Comparison of ENCODE assay signal across 11 cellular contexts in genomic region chr12:74646831-74647230, GRCh38.
DNase-seq lines count a peak whose midpoint lies in the region; ATAC-seq, FAIRE-seq and TF ChIP-seq lines count a peak whose summit lies in the region.
"Had no signal": no experiment of that assay in that cellular context is flagged by ENCODE, and none has a peak within 500 bp of the region (broad histone marks: within the 10 kb centered on the region; RNA-seq: fewer than 3 reads in every experiment).

No MANE protein-coding gene starts in this region.

- no peak overlapping the region for H3K23ac ChIP-seq in IMR-90 (ENCODE audit: low read depth, low read length)

- H3K4ac ChIP-seq in IMR-90 (ENCODE audit: low read depth, low read length): no peak overlapping the region

- H3K27me3 Mint-ChIP-seq in activated T-cell treated with anti-CD3 and anti-CD28 coated beads, Interleukin-2, amount 50 U/mL, for 4 hours (ENCODE audit: low read depth): peaks cover 2% of the 10 kb centered on the region

- H3K14ac ChIP-seq in IMR-90 (replicated peaks; ENCODE audit: low read depth, low read length): no peak overlapping the region

- H3K4me2 ChIP-seq in IMR-90 (ENCODE audit: low read depth, low read length): no peak overlapping the region
- H3K4me2 ChIP-seq in PC-3 (ENCODE audit: low read length): no peak overlapping the region

- H3K79me2 ChIP-seq in PC-3 (ENCODE audit: low read length): no peaks in the 10 kb centered on the region

- no peaks in the 10 kb centered on the region for H3K36me3 Mint-ChIP-seq in activated T-cell treated with anti-CD3 and anti-CD28 coated beads, Interleukin-2, amount 50 U/mL, for 4 hours (ENCODE audit: insufficient read depth)

- H3K56ac ChIP-seq in IMR-90 (ENCODE audit: extremely low read depth, insufficient read depth, low read length): no peak overlapping the region

- H2BK20ac ChIP-seq in IMR-90 (ENCODE audit: low read depth, low read length): no peak overlapping the region

- H3K9ac ChIP-seq in IMR-90 (ENCODE audit: low read depth, low read length) (no peak overlapping the region), PC-3 (ENCODE audit: low read length) (no peak overlapping the region)

- TF ChIP-seq POLR2A in IMR-90 (IDR thresholded peaks at IDR 0.05; ENCODE audit: low read depth, low read length): no peak

- H3K4me3 ChIP-seq in IMR-90 (ENCODE audit: insufficient read depth, low read depth, low read length) (no peak overlapping the region), PC-3 (ENCODE audit: low read length) (no peak overlapping the region)
- H3K4me3 ChIP-seq: gastrocnemius medialis had no signal

- H4K5ac ChIP-seq in IMR-90 (ENCODE audit: low read depth, low read length): no peak overlapping the region

- H3K79me1 ChIP-seq in IMR-90 (ENCODE audit: low read depth in 1 of 2, low read length in 2 of 2): no peaks in the 10 kb centered on the region

- CTCF ChIA-PET in IMR-90 (lab: Yijun Ruan, JAX): interaction anchor here (0.5 kb wide), 1 partner anchor 770 kb away, joined by 3 read pairs; no protein-coding TSS in a partner anchor
- CTCF ChIA-PET in PC-3 (lab: Charles Lee): interaction anchor here (1.0 to 1.6 kb wide), 3 partner anchors 109 to 275 kb away, joined by 3 to 5 read pairs (median 3); no protein-coding TSS in a partner anchor

- H3K27ac ChIP-seq in C4-2B: no peak overlapping the region
- H3K27ac ChIP-seq in IMR-90 (ENCODE audit: insufficient read depth, low read length): no peak overlapping the region
- no peak overlapping the region for H3K27ac ChIP-seq in PC-3 (ENCODE audit: low read length)
- H3K27ac ChIP-seq: gastrocnemius medialis had no signal

- POLR2A ChIA-PET in IMR-90 (lab: Charles Lee; ENCODE audit: unreplicated experiment): no interaction called here
- POLR2A ChIA-PET in PC-3 (lab: Charles Lee; ENCODE audit: unreplicated experiment): interaction anchor here (0.6 to 0.7 kb wide), 3 partner anchors 107 to 543 kb away, joined by 3 to 5 read pairs (median 3); no protein-coding TSS in a partner anchor

- ATAC-seq in IMR-90 (ENCODE audit: low read depth) (no peak), PC-3 (peak; percentile 70), HG03280 (IDR thresholded peaks at IDR 0.05; ENCODE audit: unreplicated experiment) (no peak), HG03196 (IDR thresholded peaks at IDR 0.05; ENCODE audit: unreplicated experiment) (no peak)
- ATAC-seq in activated T-cell treated with anti-CD3 and anti-CD28 coated beads, Interleukin-2, amount 50 U/mL, for 4 hours: no peak
- ATAC-seq: gastrocnemius medialis; stimulated activated naive CD8-positive, alpha-beta T cell treated with anti-CD3 and anti-CD28 coated beads, Interleukin-15, Interleukin-2, amounts not matched to agents 100 U/mL and 50 U/mL, for 24 hours had no signal

- H3K27me3 ChIP-seq in IMR-90 (ENCODE audit: control insufficient read depth, insufficient read depth, low read length) (no peaks in the 10 kb centered on the region), PC-3 (ENCODE audit: low read length) (no peaks in the 10 kb centered on the region)
- H3K27me3 ChIP-seq: gastrocnemius medialis had no signal

- no peaks in the 10 kb centered on the region for H3K9me2 ChIP-seq in PC-3 (replicated peaks; ENCODE audit: low read length)

- no peaks in the 10 kb centered on the region for H3K9me1 ChIP-seq in IMR-90 (ENCODE audit: insufficient read depth, low read length)

- intact Hi-C loops in IMR-90 (cut with micrococcal nuclease): no loop called here
- intact Hi-C loops in PC-3 (cut with micrococcal nuclease): loop anchor here (1.0 to 2.0 kb wide), 2 partner anchors 110 to 232 kb away; partner anchors contain the start of gene ATXN7L3B

- no peaks in the 10 kb centered on the region for H3K4me1 Mint-ChIP-seq in activated T-cell treated with anti-CD3 and anti-CD28 coated beads, Interleukin-2, amount 50 U/mL, for 4 hours (ENCODE audit: low read depth)

- H3K4me1 ChIP-seq in IMR-90 (ENCODE audit: control insufficient read depth, insufficient read depth, low read length) (no peaks in the 10 kb centered on the region), PC-3 (ENCODE audit: insufficient read depth, low read length) (no peaks in the 10 kb centered on the region)
- H3K4me1 ChIP-seq: gastrocnemius medialis had no signal

- H2AK9ac ChIP-seq in IMR-90 (replicated peaks; ENCODE audit: low read depth, low read length, poor library complexity): no peak overlapping the region

- H2AFZ ChIP-seq in IMR-90 (replicated peaks; ENCODE audit: low read length, poor library complexity) (no peak overlapping the region), PC-3 (ENCODE audit: low read length) (no peak overlapping the region; the same call in 1 of the 2 replicates)

- H2AK5ac ChIP-seq in IMR-90 (ENCODE audit: low read depth, low read length): no peak overlapping the region

- no peak overlapping the region for H3K18ac ChIP-seq in IMR-90 (ENCODE audit: low read depth, low read length)

- FAIRE-seq in frontal cortex (lab: Jason Lieb, UNC): peak; percentile 78

- no peaks in the 10 kb centered on the region for H3K9me3 Mint-ChIP-seq in activated T-cell treated with anti-CD3 and anti-CD28 coated beads, Interleukin-2, amount 50 U/mL, for 4 hours

- dilution Hi-C loops in IMR-90 (cut with HindIII; ENCODE audit: low sequenced_read_pairs, unreplicated experiment): no loop called here

- no peaks in the 10 kb centered on the region for H4K20me1 ChIP-seq in IMR-90 (ENCODE audit: insufficient read depth, low read length)
- H4K20me1 ChIP-seq in PC-3 (ENCODE audit: low read length): no peaks in the 10 kb centered on the region

- no peak overlapping the region for H4K91ac ChIP-seq in IMR-90 (ENCODE audit: insufficient read depth, low read depth, low read length)

- no peaks in the 10 kb centered on the region for H3K36me3 ChIP-seq in IMR-90 (ENCODE audit: control insufficient read depth, insufficient read depth, low read length)
- H3K36me3 ChIP-seq in PC-3 (ENCODE audit: low read depth, low read length): no peaks in the 10 kb centered on the region
- H3K36me3 ChIP-seq: gastrocnemius medialis had no signal

- H4K8ac ChIP-seq in IMR-90 (ENCODE audit: low read depth in 2 of 2, low read length in 2 of 2): no peak overlapping the region

- H3F3A ChIP-seq in PC-3 (ENCODE audit: low read length, unreplicated experiment): no peaks in the 10 kb centered on the region

- H2BK120ac ChIP-seq in IMR-90 (ENCODE audit: low read depth, low read length): no peak overlapping the region

- no TSS peak for BruUV-seq in IMR-90 (replicated peaks; lab: Mats Ljungman, UMichigan)
- no TSS peak for BruUV-seq in PC-3 (replicated peaks; lab: Mats Ljungman, UMichigan)

- no CpG with 5 or more reads among the region's 1 CpG for WGBS in IMR-90 (ENCODE audit: extremely low coverage in 2 of 2, insufficient read length in 1 of 2), 2 experiments

- H2BK5ac ChIP-seq in IMR-90 (ENCODE audit: low read depth, low read length, poor library complexity, severe bottlenecking): no peak overlapping the region

- H2BK15ac ChIP-seq in IMR-90 (ENCODE audit: low read depth, low read length): no peak overlapping the region

- no peak for DNase-seq in IMR-90
- DNase-seq in PC-3: peak; percentile 48
- no peak for DNase-seq in frontal cortex (ENCODE audit: low spot score in 2 of 2)
- no peak for DNase-seq in activated T-cell treated with anti-CD3 and anti-CD28 coated beads, Interleukin-2, amount 50 U/mL, for 4 hours
- no peak for DNase-seq in occipital lobe (lab: John Stamatoyannopoulos, UW)
- DNase-seq: gastrocnemius medialis; GOT3; stimulated activated naive CD8-positive, alpha-beta T cell treated with anti-CD3 and anti-CD28 coated beads, Interleukin-15, Interleukin-2, amounts not matched to agents 100 U/mL and 50 U/mL, for 24 hours had no signal

- peak; percentile 69 for TF ChIP-seq CTCF in C4-2B (conservative IDR thresholded peaks at IDR 0.05)
- 0 out of 2 replicates have a peak, but pooled peaks have one; percentile 9 for TF ChIP-seq CTCF in IMR-90 (conservative IDR thresholded peaks at IDR 0.05; ENCODE audit: low read depth, low read length)
- TF ChIP-seq CTCF in PC-3 (conservative IDR thresholded peaks at IDR 0.05; ENCODE audit: low read depth, low read length): peak; percentile 60

- 0 out of 2 replicates have a peak, but pooled peaks have one; percentile 8 for TF ChIP-seq RAD21 in IMR-90 (IDR thresholded peaks at IDR 0.05; ENCODE audit: low read length)

- in situ Hi-C loops in IMR-90 (cut with MboI; ENCODE audit: low sequenced_read_pairs): no loop called here

- H3K4me3 Mint-ChIP-seq in activated T-cell treated with anti-CD3 and anti-CD28 coated beads, Interleukin-2, amount 50 U/mL, for 4 hours: no peak overlapping the region

- no peaks in the 10 kb centered on the region for H3K9me3 ChIP-seq in IMR-90 (ENCODE audit: control insufficient read depth, insufficient read depth, low read length)
- no peaks in the 10 kb centered on the region for H3K9me3 ChIP-seq in PC-3 (ENCODE audit: low read length)
- H3K9me3 ChIP-seq: gastrocnemius medialis had no signal

TF ChIP-seq in IMR-90, 13 proteins besides CTCF, POLR2A, EP300 and RAD21 (continues in another document):
- no peak for TF ChIP-seq ELK1 (IDR thresholded peaks at IDR 0.05; ENCODE audit: borderline replicate concordance, low read depth, low read length)
- TF ChIP-seq MAZ (IDR thresholded peaks at IDR 0.05; ENCODE audit: borderline replicate concordance, low read depth, low read length): no peak
- no peak for TF ChIP-seq USF2 (IDR thresholded peaks at IDR 0.05; ENCODE audit: low read depth, low read length)
- TF ChIP-seq NFE2L2 (IDR thresholded peaks at IDR 0.05; ENCODE audit: low read depth, low read length): no peak
- TF ChIP-seq MAFK (IDR thresholded peaks at IDR 0.05; ENCODE audit: low read depth, low read length): no peak
- no peak for TF ChIP-seq CEBPB (IDR thresholded peaks at IDR 0.05; ENCODE audit: low read depth, low read length)
- TF ChIP-seq FOS (IDR thresholded peaks at IDR 0.05; ENCODE audit: low read depth, low read length): no peak
- TF ChIP-seq RCOR1 (IDR thresholded peaks at IDR 0.05; ENCODE audit: insufficient replicate concordance, low read length): no peak
- no peak for TF ChIP-seq MXI1 (IDR thresholded peaks at IDR 0.05; ENCODE audit: borderline replicate concordance, low read depth, low read length)

Comparison
In these comparisons a context has a peak if more than half of its experiments do, and no peak if none do; other contexts are left out.
1. CTCF ChIP-seq: peak in every context shown above with its lines; median percentile 69 in C4-2B; 60 in PC-3; 9 in IMR-90.